Comparison of ENCODE assay signal across 23 cellular contexts in genomic region chr15:90585863-90586262, GRCh38. TPM values are rescaled to one million over a fixed set of nuclear protein-coding genes. Genes with fewer than 3 reads are reported as not detected.
DNase-seq lines count a peak whose midpoint lies in the region; ATAC-seq and TF ChIP-seq lines count a peak whose summit lies in the region.
"Had no signal": no experiment of that assay in that cellular context is flagged by ENCODE, and none has a peak within 500 bp of the region (broad histone marks: within the 10 kb centered on the region; RNA-seq: fewer than 3 reads in every experiment).

No MANE protein-coding gene starts in this region.

- H3K27me3 Mint-ChIP-seq in CD4-positive, CD25-positive, alpha-beta regulatory T cell: no peaks in the 10 kb centered on the region

- no peak overlapping the region for H3K27ac ChIP-seq in CD4-positive, CD25-positive, alpha-beta regulatory T cell (ENCODE audit: insufficient read depth, low read length, poor library complexity, severe bottlenecking)
- H3K27ac ChIP-seq: cardiac muscle cell, esophagus squamous epithelium, psoas muscle had no signal

- H3K27ac Mint-ChIP-seq in CD4-positive, CD25-positive, alpha-beta regulatory T cell: peak overlapping the region in 2 of 3 donors; percentile 60 to 88
- H3K27ac Mint-ChIP-seq: activated naive CD4-positive, alpha-beta T cell treated with anti-CD3 and anti-CD28 coated beads, Interleukin-2, amount 50 U/mL, for 72 hours; nephron progenitor cell had no signal

- H3K4me1 Mint-ChIP-seq in CD4-positive, CD25-positive, alpha-beta regulatory T cell: peaks cover 32 to 88% (median 63%) of the 10 kb centered on the region in 4 donors

- H3K27me3 ChIP-seq in CD4-positive, CD25-positive, alpha-beta regulatory T cell (ENCODE audit: control insufficient read depth, insufficient read depth, low read length): no peaks in the 10 kb centered on the region
- H3K27me3 ChIP-seq: cardiac muscle cell, esophagus squamous epithelium, transverse colon had no signal

- H3K36me3 Mint-ChIP-seq in CD4-positive, CD25-positive, alpha-beta regulatory T cell: peaks cover 25% of the 10 kb centered on the region

- no peak for DNase-seq in CD4-positive, CD25-positive, alpha-beta regulatory T cell
- DNase-seq in RPMI7951 (ENCODE audit: low read depth) (peak; percentile 24), fibroblast of mammary gland (ENCODE audit: low read depth) (peak; percentile 80), renal cortical epithelial cell (ENCODE audit: low read depth) (peak; percentile 25), T-helper 9 cell (no peak), NCI-H2171 treated with DMSO at 0.1 percent for 48 hours (lab: John Stamatoyannopoulos, UW) (no peak), HUDEP-2 (lab: John Stamatoyannopoulos, UW; ENCODE audit: unreplicated experiment in 76 of 76) (no peak)
- no peak for DNase-seq in activated CD4-positive, alpha-beta T cell treated with anti-CD3 and anti-CD28 coated beads, Interleukin-2, amount 50 U/mL, for 1 hour
- DNase-seq: activated CD4-positive, alpha-beta T cell treated with anti-CD3 and anti-CD28 coated beads, Interleukin-2, amount 50 U/mL, for 48 hours; effector memory CD4-positive, alpha-beta T cell; esophagus squamous epithelium; H7; islet precursor cell; NCI-H2029; NCI-H510A treated with DMSO at 0.1 percent for 48 hours; nephron progenitor cell; psoas muscle; stimulated activated CD4-positive, alpha-beta T cell treated with anti-CD3 and anti-CD28 coated beads, Interleukin-12 subunit alpha, Interleukin-12 subunit beta, amount 100 ng/mL, for 4 hours; T-helper 1 cell; transverse colon had no signal

- no peak for TF ChIP-seq CTCF in fibroblast of mammary gland (conservative IDR thresholded peaks at IDR 0.05; ENCODE audit: control insufficient read depth, insufficient read depth, low read depth, low read length)

- H3K9me3 ChIP-seq in CD4-positive, CD25-positive, alpha-beta regulatory T cell (ENCODE audit: control insufficient read depth in 2 of 2, low read length in 2 of 2): no peaks in the 10 kb centered on the region
- H3K9me3 ChIP-seq: esophagus squamous epithelium, psoas muscle, transverse colon had no signal

- no peak overlapping the region for H3K4me3 Mint-ChIP-seq in CD4-positive, CD25-positive, alpha-beta regulatory T cell
- H3K4me3 Mint-ChIP-seq: nephron progenitor cell had no signal

- H3K4me1 ChIP-seq in CD4-positive, CD25-positive, alpha-beta regulatory T cell (ENCODE audit: control insufficient read depth, insufficient read depth, low read length, poor library complexity, severe bottlenecking): peaks cover 52% of the 10 kb centered on the region

- H3K9me3 Mint-ChIP-seq in CD4-positive, CD25-positive, alpha-beta regulatory T cell: peaks cover 0 to 2% (median 0%) of the 10 kb centered on the region in 7 donors
- H3K9me3 Mint-ChIP-seq: nephron progenitor cell had no signal

- ATAC-seq in CD4-positive, CD25-positive, alpha-beta regulatory T cell (ENCODE audit: low read depth in 2 of 2): no peak
- ATAC-seq: activated naive CD4-positive, alpha-beta T cell treated with anti-CD3 and anti-CD28 coated beads, Interleukin-2, amount 50 U/mL, for 72 hours; Right ventricle myocardium inferior had no signal

- H3K36me3 ChIP-seq in CD4-positive, CD25-positive, alpha-beta regulatory T cell (ENCODE audit: control insufficient read depth, insufficient read depth, low read length): peaks cover 11% of the 10 kb centered on the region
- H3K36me3 ChIP-seq: cardiac muscle cell, esophagus squamous epithelium, transverse colon had no signal

- no peak overlapping the region for H3K4me3 ChIP-seq in CD4-positive, CD25-positive, alpha-beta regulatory T cell (ENCODE audit: low read depth, low read length)
- no peak overlapping the region for H3K4me3 ChIP-seq in fibroblast of mammary gland (ENCODE audit: control insufficient read depth, low read depth, low read length)
- H3K4me3 ChIP-seq: cardiac muscle cell, esophagus squamous epithelium, psoas muscle, transverse colon had no signal

RNA-seq across cellular contexts. Expression of gene CRTC3, which starts 56.1 kb away (rescaled TPM):
- total RNA-seq in CD4-positive, CD25-positive, alpha-beta regulatory T cell: 110 TPM
- polyA plus RNA-seq in CD4-positive, CD25-positive, alpha-beta regulatory T cell: 10 to 100 TPM; 27.5 to 31.9 (median 31.1) TPM
- total RNA-seq in RPMI7951 (2014; rRNA removed; shearing (Covaris generic)): 10.5 and 10.7 TPM in 2 replicates
- 4.9 and 17.3 TPM in 2 replicates for total RNA-seq in renal cortical epithelial cell

Comparison
In these comparisons a context has a peak if more than half of its experiments do, and no peak if none do; other contexts are left out.
1. DNase-seq: peak in RPMI7951 (single experiment), fibroblast of mammary gland (single experiment) and renal cortical epithelial cell (single experiment); none in CD4-positive, CD25-positive, alpha-beta regulatory T cell (0 of 3), activated CD4-positive, alpha-beta T cell treated with anti-CD3 and anti-CD28 coated beads, Interleukin-2, amount 50 U/mL, for 1 hour (single experiment), T-helper 9 cell (single experiment), NCI-H2171 treated with DMSO at 0.1 percent for 48 hours (single experiment) and HUDEP-2 (0 of 76).